ENCODE assay signal across 11 cellular contexts in genomic region chr18:58970943-58971799, GRCh38.
DNase-seq lines count a peak whose midpoint lies in the region; ATAC-seq and TF ChIP-seq lines count a peak whose summit lies in the region.
"Had no signal": no experiment of that assay in that cellular context is flagged by ENCODE, and none has a peak within 500 bp of the region (broad histone marks: within the 10 kb centered on the region; RNA-seq: fewer than 3 reads in every experiment).

No MANE protein-coding gene starts in this region.

- peak overlapping the region in 5 of 8 donors; percentile 1 to 77 (median 33) for H3K4me3 Mint-ChIP-seq in naive B cell
- H3K4me3 Mint-ChIP-seq in CD14-positive monocyte: no peak overlapping the region

- no peaks in the 10 kb centered on the region for H3K9me3 ChIP-seq in esophagus squamous epithelium
- H3K9me3 ChIP-seq: transverse colon had no signal

- peaks cover 0 to 4% (median 0%) of the 10 kb centered on the region in 7 donors for H3K9me3 Mint-ChIP-seq in naive B cell
- no peaks in the 10 kb centered on the region for H3K9me3 Mint-ChIP-seq in CD14-positive monocyte

- peaks cover 56 to 88% (median 72%) of the 10 kb centered on the region in 3 donors for H3K4me1 Mint-ChIP-seq in naive B cell
- H3K4me1 Mint-ChIP-seq in CD14-positive monocyte: peaks cover 11% of the 10 kb centered on the region

- H3K36me3 ChIP-seq in esophagus squamous epithelium: peaks cover 0 to 58% (median 0%) of the 10 kb centered on the region in 3 donors
- H3K36me3 ChIP-seq: transverse colon had no signal

- H3K27me3 ChIP-seq in esophagus squamous epithelium: no peaks in the 10 kb centered on the region
- H3K27me3 ChIP-seq: transverse colon had no signal

- peaks cover 0 to 14% (median 10%) of the 10 kb centered on the region in 3 donors for H3K4me1 ChIP-seq in esophagus squamous epithelium

- intact Hi-C loops in esophagus squamous epithelium (cut with DNase I): no loop called here
- intact Hi-C loops in CD14-positive monocyte (cut with micrococcal nuclease): no loop called here

- TF ChIP-seq CTCF in esophagus squamous epithelium (IDR thresholded peaks at IDR 0.05): no peak
- no peak for TF ChIP-seq CTCF in CD14-positive monocyte (IDR thresholded peaks at IDR 0.05)

- peak; percentile 88 for ATAC-seq in GM19023 (IDR thresholded peaks at IDR 0.05; ENCODE audit: unreplicated experiment)
- peak; percentile 81 for ATAC-seq in HG02642 (IDR thresholded peaks at IDR 0.05; ENCODE audit: poor library complexity, unreplicated experiment)
- ATAC-seq in HG03558 (IDR thresholded peaks at IDR 0.05; ENCODE audit: extremely low read depth, unreplicated experiment): peak; percentile 79
- ATAC-seq in naive B cell (ENCODE audit: low read depth in 2 of 2): peak; percentile 39 to 56

- H3K36me3 Mint-ChIP-seq in naive B cell: peaks cover 25 to 31% of the 10 kb centered on the region in 2 donors
- H3K36me3 Mint-ChIP-seq in CD14-positive monocyte: peaks cover 0 to 15% of the 10 kb centered on the region in 2 donors

- DNase-seq in naive B cell (no peak), NOMO-1 treated with dmso at 0.1 percent for 144 hours (lab: John Stamatoyannopoulos, UW; ENCODE audit: unreplicated experiment) (no peak), esophagus squamous epithelium (lab: John Stamatoyannopoulos, UW) (no peak), AG08395 (ENCODE audit: low spot score) (no peak), CD14-positive monocyte (ENCODE audit: low spot score) (no peak)
- DNase-seq: activated CD4-positive, alpha-beta T cell treated with anti-CD3 and anti-CD28 coated beads for 4 hours; amygdala; transverse colon had no signal

- TF ChIP-seq POLR2A in esophagus squamous epithelium (IDR thresholded peaks at IDR 0.05): no peak

- no peak overlapping the region for H3K4me3 ChIP-seq in esophagus squamous epithelium
- H3K4me3 ChIP-seq: transverse colon had no signal

- H3K27ac Mint-ChIP-seq in naive B cell (peak overlapping the region; percentile 57 to 100 (median 88)), CD14-positive monocyte (no peak overlapping the region)

- H3K27ac ChIP-seq in esophagus squamous epithelium: no peak overlapping the region

- 78 to 87% methylated on average over 14 of the region's 14 CpGs for WGBS in esophagus squamous epithelium, 2 donors

- no peaks in the 10 kb centered on the region for H3K27me3 Mint-ChIP-seq in naive B cell
- H3K27me3 Mint-ChIP-seq in CD14-positive monocyte (ENCODE audit: low read depth in 3 of 3): peaks cover 0 to 3% (median 3%) of the 10 kb centered on the region in 3 donors

Comparison
In these comparisons a context has a peak if more than half of its experiments do, and no peak if none do; other contexts are left out.
1. H3K27ac Mint-ChIP-seq: peak in naive B cell (6 of 6); none in CD14-positive monocyte (0 of 7).
2. H3K4me3 Mint-ChIP-seq: peak in naive B cell (5 of 8); none in CD14-positive monocyte (0 of 2).
3. Peak in every context shown above with its lines, with median percentiles within 50 percentile points of each other: ATAC-seq.